8 cellular contexts compared by ENCODE assay signal in genomic region chr2:206800501-206801416, GRCh38. TPM values are rescaled to one million over a fixed set of nuclear protein-coding genes. Genes with fewer than 3 reads are reported as not detected.
DNase-seq lines count a peak whose midpoint lies in the region; ATAC-seq and TF ChIP-seq lines count a peak whose summit lies in the region.

No MANE protein-coding gene starts in this region.

- no TSS peak for BruUV-seq in A673 (replicated peaks; lab: Mats Ljungman, UMichigan)

- peaks cover 38% of the 10 kb centered on the region for H3K4me1 Mint-ChIP-seq in stimulated activated naive CD8-positive, alpha-beta T cell treated with anti-CD3 and anti-CD28 coated beads, Interleukin-15, Interleukin-2, amounts not matched to agents 100 ng/mL and 50 ng/mL, for 24 hours (ENCODE audit: low read depth)

- H3K36me3 ChIP-seq in A673 (ENCODE audit: insufficient read depth, low read length, poor library complexity, severe bottlenecking) (no peaks in the 10 kb centered on the region), mesenchymal stem cell (ENCODE audit: control insufficient read depth in 1 of 2, insufficient read depth in 2 of 2, low read depth in 1 of 2, low read length in 2 of 2) (peaks cover 8 to 9% of the 10 kb centered on the region in 2 experiments)
- peaks cover 4% of the 10 kb centered on the region for H3K36me3 ChIP-seq in effector memory CD4-positive, alpha-beta T cell (ENCODE audit: control insufficient read depth, insufficient read depth, low read length)

- CTCF ChIA-PET in A673 (lab: Charles Lee) = interaction anchor here (0.5 to 0.6 kb wide), 2 partner anchors 730 to 1255 kb away, joined by 4 to 5 read pairs; no protein-coding TSS in a partner anchor

- no peak overlapping the region for H3K27ac ChIP-seq in A673 (ENCODE audit: low read depth, low read length, poor library complexity, severe bottlenecking)
- no peak overlapping the region for H3K27ac ChIP-seq in effector memory CD4-positive, alpha-beta T cell (ENCODE audit: insufficient read depth, low read length, poor library complexity, severe bottlenecking)
- no peak overlapping the region for H3K27ac ChIP-seq in mesenchymal stem cell (ENCODE audit: low read length, poor library complexity, severe bottlenecking)

- WGBS in mesenchymal stem cell = 45% methylated on average over 11 of the region's 12 CpGs

- no peak overlapping the region for H3K23ac ChIP-seq in mesenchymal stem cell (ENCODE audit: low read length in 2 of 2)

- H4K8ac ChIP-seq in mesenchymal stem cell (ENCODE audit: low read length) = no peak overlapping the region

- in situ Hi-C loops in GM13977 (cut with MboI; ENCODE audit: low pct_unique_long_range_greater_than_20kb, low sequenced_read_pairs, unreplicated experiment) = loop anchor here (5.0 kb wide), 1 partner anchor 672 kb away; no protein-coding TSS in a partner anchor

- H4K91ac ChIP-seq in mesenchymal stem cell (ENCODE audit: low read length) = no peak overlapping the region

- peak overlapping the region in 1 of 2 experiments; percentile 23 for H2BK12ac ChIP-seq in mesenchymal stem cell (ENCODE audit: low read length in 2 of 2)

- intact Hi-C loops in A673 (cut with micrococcal nuclease; ENCODE audit: unreplicated experiment) = loop anchor here (1.0 to 10.0 kb wide), 3 partner anchors 182 to 824 kb away; partner anchors contain the start of gene METTL21A

- H2BK15ac ChIP-seq in mesenchymal stem cell (ENCODE audit: low read depth, poor library complexity, severe bottlenecking) = no peak overlapping the region

- no peak overlapping the region for H3K18ac ChIP-seq in mesenchymal stem cell (ENCODE audit: low read depth in 1 of 2, low read length in 2 of 2)

- peaks cover 1% of the 10 kb centered on the region for H3K79me1 ChIP-seq in mesenchymal stem cell (replicated peaks; ENCODE audit: low read length, poor library complexity, severe bottlenecking)

- peaks cover 21% of the 10 kb centered on the region for H3K36me3 Mint-ChIP-seq in stimulated activated naive CD8-positive, alpha-beta T cell treated with anti-CD3 and anti-CD28 coated beads, Interleukin-15, Interleukin-2, amounts not matched to agents 100 ng/mL and 50 ng/mL, for 24 hours (ENCODE audit: low read depth)

- no peaks in the 10 kb centered on the region for H3K9me3 Mint-ChIP-seq in stimulated activated naive CD8-positive, alpha-beta T cell treated with anti-CD3 and anti-CD28 coated beads, Interleukin-15, Interleukin-2, amounts not matched to agents 100 ng/mL and 50 ng/mL, for 24 hours

- no peaks in the 10 kb centered on the region for H3K27me3 Mint-ChIP-seq in stimulated activated naive CD8-positive, alpha-beta T cell treated with anti-CD3 and anti-CD28 coated beads, Interleukin-15, Interleukin-2, amounts not matched to agents 100 ng/mL and 50 ng/mL, for 24 hours

- H3K4ac ChIP-seq in mesenchymal stem cell (ENCODE audit: low read depth in 1 of 2, low read length in 2 of 2) = no peak overlapping the region

- ATAC-seq in HG03175 (IDR thresholded peaks at IDR 0.05; ENCODE audit: unreplicated experiment) = peak; percentile 54

- H2AFZ ChIP-seq in mesenchymal stem cell (ENCODE audit: low read depth, low read length) = no peak overlapping the region

- H3K14ac ChIP-seq in mesenchymal stem cell (ENCODE audit: low read length in 2 of 2) = no peak overlapping the region

- TF ChIP-seq CTCF in A673 (conservative IDR thresholded peaks at IDR 0.05; ENCODE audit: low read depth, low read length) = peak; percentile 74
- TF ChIP-seq CTCF in GM13977 (IDR thresholded peaks at IDR 0.05; ENCODE audit: extremely low read depth, insufficient read depth, missing control alignments) = peak; percentile 83

- peak overlapping the region; percentile 32 for H3K4me3 Mint-ChIP-seq in stimulated activated naive CD8-positive, alpha-beta T cell treated with anti-CD3 and anti-CD28 coated beads, Interleukin-15, Interleukin-2, amounts not matched to agents 100 ng/mL and 50 ng/mL, for 24 hours

- H2BK120ac ChIP-seq in mesenchymal stem cell (ENCODE audit: low read depth, low read length) = no peak overlapping the region

- no peaks in the 10 kb centered on the region for H3K27me3 ChIP-seq in A673 (replicated peaks; ENCODE audit: insufficient read depth, low read depth, low read length, poor library complexity)
- no peaks in the 10 kb centered on the region for H3K27me3 ChIP-seq in effector memory CD4-positive, alpha-beta T cell (replicated peaks; ENCODE audit: control insufficient read depth, insufficient read depth, low read length, poor library complexity, severe bottlenecking)
- no peaks in the 10 kb centered on the region for H3K27me3 ChIP-seq in mesenchymal stem cell (ENCODE audit: control insufficient read depth in 1 of 2, insufficient read depth in 1 of 2, low read length in 2 of 2)

- DNase-seq in A673 (ENCODE audit: low spot score) (peak; percentile 80), GM13977 (ENCODE audit: low spot score) (peak; percentile 26), NCI-H345 treated with DMSO at 0.1 percent for 48 hours (lab: John Stamatoyannopoulos, UW; ENCODE audit: unreplicated experiment) (peak; percentile 14), mesenchymal stem cell (peak; percentile 81)
- peak; percentile 34 for DNase-seq in activated CD4-positive, alpha-beta T cell treated with anti-CD3 and anti-CD28 coated beads, Interleukin-2, amount 50 U/mL, for 1 hour
- DNase-seq in effector memory CD4-positive, alpha-beta T cell = peak in 2 of 3 donors; percentile 8 to 11

- POLR2A ChIA-PET in A673 (lab: Charles Lee; ENCODE audit: low non-redundant PET) = interaction anchor here (0.6 kb wide), 1 partner anchor 871 kb away, joined by 6 read pairs; no protein-coding TSS in a partner anchor

- no peak overlapping the region for H3K27ac Mint-ChIP-seq in stimulated activated naive CD8-positive, alpha-beta T cell treated with anti-CD3 and anti-CD28 coated beads, Interleukin-15, Interleukin-2, amounts not matched to agents 100 ng/mL and 50 ng/mL, for 24 hours

- H3K4me2 ChIP-seq in mesenchymal stem cell (ENCODE audit: low read length, poor library complexity, severe bottlenecking) = peak overlapping the region; percentile 24

- no peaks in the 10 kb centered on the region for H3K4me1 ChIP-seq in A673 (ENCODE audit: insufficient read depth, low read length, poor library complexity, severe bottlenecking)
- no peaks in the 10 kb centered on the region for H3K4me1 ChIP-seq in effector memory CD4-positive, alpha-beta T cell (ENCODE audit: control insufficient read depth, insufficient read depth, low read length, poor library complexity, severe bottlenecking)
- peaks cover 1% of the 10 kb centered on the region for H3K4me1 ChIP-seq in mesenchymal stem cell (ENCODE audit: control insufficient read depth, insufficient read depth, low read depth, low read length)

- H3K4me3 ChIP-seq in A673 (ENCODE audit: low read depth, low read length, poor library complexity, severe bottlenecking) = no peak overlapping the region
- no peak overlapping the region for H3K4me3 ChIP-seq in effector memory CD4-positive, alpha-beta T cell (ENCODE audit: insufficient read depth, low read depth, low read length, poor library complexity, severe bottlenecking)
- no peak overlapping the region for H3K4me3 ChIP-seq in mesenchymal stem cell (ENCODE audit: insufficient read depth in 1 of 2, low read depth in 1 of 2, low read length in 2 of 2)

- no peak overlapping the region for H2BK5ac ChIP-seq in mesenchymal stem cell (ENCODE audit: low read depth, low read length, poor library complexity, severe bottlenecking)

- no peaks in the 10 kb centered on the region for H3K9me3 ChIP-seq in A673 (ENCODE audit: low read depth, low read length, poor library complexity, severe bottlenecking)
- H3K9me3 ChIP-seq in effector memory CD4-positive, alpha-beta T cell (ENCODE audit: control insufficient read depth, low read length) = no peaks in the 10 kb centered on the region
- H3K9me3 ChIP-seq in mesenchymal stem cell (ENCODE audit: control insufficient read depth, low read length) = no peaks in the 10 kb centered on the region

- peak overlapping the region; percentile 58 for H3K9ac ChIP-seq in mesenchymal stem cell (ENCODE audit: low read length)

- no peak overlapping the region for H2AK5ac ChIP-seq in mesenchymal stem cell (ENCODE audit: low read length, severe bottlenecking)

RNA-seq across cellular contexts. Expression of gene FASTKD2, which starts 35.4 kb away (rescaled TPM):
- 27.3 and 35.4 TPM in 2 replicates for total RNA-seq in A673 (2021)
- polyA plus RNA-seq in mesenchymal stem cell (2013, experiment 1 of 2) = 11.9 TPM
- polyA plus RNA-seq in mesenchymal stem cell (2013, experiment 2 of 2) = 12.3 TPM

RNA-seq across cellular contexts. Expression of gene MDH1B, which starts 35.6 kb away (rescaled TPM):
- total RNA-seq in A673 (2021) = 0.68 and 0.86 TPM in 2 replicates
- polyA plus RNA-seq in mesenchymal stem cell (2013, experiment 1 of 2) = 0.40 TPM
- polyA plus RNA-seq in mesenchymal stem cell (2013, experiment 2 of 2) = 0.42 TPM

Comparison
In these comparisons a context has a peak if more than half of its experiments do, and no peak if none do; other contexts are left out.
1. DNase-seq: peak in every context shown above with its lines; median percentile 81 in mesenchymal stem cell; 80 in A673; 34 in activated CD4-positive, alpha-beta T cell treated with anti-CD3 and anti-CD28 coated beads, Interleukin-2, amount 50 U/mL, for 1 hour; 26 in GM13977; 14 in NCI-H345 treated with DMSO at 0.1 percent for 48 hours; 10 in effector memory CD4-positive, alpha-beta T cell.